11 cellular contexts compared by ENCODE assay signal in genomic region chr1:150976401-150976821, GRCh38. TPM values are rescaled to one million over a fixed set of nuclear protein-coding genes. Genes with fewer than 3 reads are reported as not detected.
DNase-seq lines count a peak whose midpoint lies in the region; ATAC-seq and TF ChIP-seq lines count a peak whose summit lies in the region.
"Had no signal": no experiment of that assay in that cellular context is flagged by ENCODE, and none has a peak within 500 bp of the region (broad histone marks: within the 10 kb centered on the region; RNA-seq: fewer than 3 reads in every experiment).

No MANE protein-coding gene starts in this region.

- H3K36me3 ChIP-seq in left ventricle myocardium inferior (no peaks in the 10 kb centered on the region), heart right ventricle (no peaks in the 10 kb centered on the region), ascending aorta (no peaks in the 10 kb centered on the region)

- DNase-seq in left ventricle myocardium inferior (no peak), heart right ventricle (no peak), ascending aorta (ENCODE audit: low spot score in 2 of 2) (no peak), AG20443 (ENCODE audit: low spot score) (no peak), NOMO-1 treated with dmso at 0.1 percent for 144 hours (lab: John Stamatoyannopoulos, UW; ENCODE audit: unreplicated experiment) (no peak)
- DNase-seq in naive thymus-derived CD8-positive, alpha-beta T cell, result no peak
- no peak for DNase-seq in activated CD4-positive, alpha-beta T cell treated with anti-CD3 and anti-CD28 coated beads for 4 hours
- DNase-seq: activated naive CD4-positive, alpha-beta T cell treated with Interleukin-2 at 50 U/mL for 16 hours; NCI-H2081 treated with DMSO at 0.1 percent for 48 hours had no signal

- intact Hi-C loops in left ventricle myocardium inferior (cut with micrococcal nuclease), result no loop called here
- intact Hi-C loops in heart right ventricle (cut with DNase I), result loop anchor here in 3 of 10 donors (5.0 to 10.0 kb wide), 3 partner anchors 99 to 352 kb away; partner anchors contain the start of genes ARNT (in 3 of the 3) and ENSA (in 1 of the 3)
- intact Hi-C loops in ascending aorta (cut with DNase I), result loop anchor here (10.0 kb wide), 2 partner anchors 282 to 422 kb away; partner anchors contain the start of gene GOLPH3L

- H3K27me3 ChIP-seq in left ventricle myocardium inferior (ENCODE audit: low read depth), result no peaks in the 10 kb centered on the region
- no peaks in the 10 kb centered on the region for H3K27me3 ChIP-seq in heart right ventricle
- no peaks in the 10 kb centered on the region for H3K27me3 ChIP-seq in ascending aorta

- H3K4me1 Mint-ChIP-seq in naive thymus-derived CD8-positive, alpha-beta T cell, result peaks cover 29 to 68% (median 63%) of the 10 kb centered on the region in 4 donors

- 90 to 93% methylated on average over 9 of the region's 9 CpGs for WGBS in heart right ventricle, 2 donors

- H3K4me1 ChIP-seq in left ventricle myocardium inferior (peaks cover 63% of the 10 kb centered on the region), heart right ventricle (peaks cover 20 to 75% (median 39%) of the 10 kb centered on the region in 9 donors), ascending aorta (peaks cover 18 to 53% of the 10 kb centered on the region in 2 donors)

- TF ChIP-seq CTCF in left ventricle myocardium inferior (IDR thresholded peaks at IDR 0.05; ENCODE audit: borderline replicate concordance) (no peak), heart right ventricle (IDR thresholded peaks at IDR 0.05) (no peak), ascending aorta (IDR thresholded peaks at IDR 0.05) (no peak)

- H3K9me3 ChIP-seq in left ventricle myocardium inferior (replicated peaks), result no peaks in the 10 kb centered on the region
- no peaks in the 10 kb centered on the region for H3K9me3 ChIP-seq in heart right ventricle
- no peaks in the 10 kb centered on the region for H3K9me3 ChIP-seq in ascending aorta

- POLR2A ChIA-PET in naive thymus-derived CD8-positive, alpha-beta T cell (lab: Charles Lee), result interaction anchor here (0.6 to 4.5 kb wide), 6 partner anchors 15 to 317 kb away, joined by 3 to 32 read pairs (median 4); partner anchors contain the start of genes MINDY1 and SETDB1

- no peak overlapping the region for H3K4me3 ChIP-seq in left ventricle myocardium inferior
- no peak overlapping the region for H3K4me3 ChIP-seq in heart right ventricle
- H3K4me3 ChIP-seq in ascending aorta, result no peak overlapping the region

- H3K27me3 Mint-ChIP-seq in naive thymus-derived CD8-positive, alpha-beta T cell, result no peaks in the 10 kb centered on the region

- H3K36me3 Mint-ChIP-seq in naive thymus-derived CD8-positive, alpha-beta T cell, result no peaks in the 10 kb centered on the region

- H3K4me3 Mint-ChIP-seq in naive thymus-derived CD8-positive, alpha-beta T cell, result peak overlapping the region; percentile 21 to 92 (median 79)

- peak overlapping the region; percentile 44 to 96 (median 91) for H3K27ac Mint-ChIP-seq in naive thymus-derived CD8-positive, alpha-beta T cell

- peak overlapping the region; percentile 73 for H3K27ac ChIP-seq in left ventricle myocardium inferior (replicated peaks)
- H3K27ac ChIP-seq in heart right ventricle, result peak overlapping the region in 5 of 10 donors; percentile 15 to 91 (median 70)
- peak overlapping the region; percentile 95 to 99 for H3K27ac ChIP-seq in ascending aorta

- no peaks in the 10 kb centered on the region for H3K9me3 Mint-ChIP-seq in naive thymus-derived CD8-positive, alpha-beta T cell

- ATAC-seq in heart right ventricle (no peak), GM18858 (IDR thresholded peaks at IDR 0.05; ENCODE audit: unreplicated experiment) (no peak)
- ATAC-seq in naive thymus-derived CD8-positive, alpha-beta T cell, result no peak

RNA-seq across cellular contexts. Expression of gene CERS2, which starts 1.8 kb away (rescaled TPM):
- total RNA-seq in left ventricle myocardium inferior (78.9 TPM), heart right ventricle (10 to 100 TPM; 56.5 to 99.4 (median 73.5) TPM), ascending aorta (114 TPM)
- 100 to 1,000 TPM in 1 of 2 donors, 10 to 100 TPM in 1; 79.2 to 104 TPM for polyA plus RNA-seq in heart right ventricle
- 100 to 1,000 TPM; 142 to 143 TPM for total RNA-seq in naive thymus-derived CD8-positive, alpha-beta T cell
- polyA plus RNA-seq in naive thymus-derived CD8-positive, alpha-beta T cell, result 100 to 1,000 TPM; 110 to 129 (median 118) TPM

RNA-seq across cellular contexts. Expression of gene ANXA9, which starts 5.7 kb away (rescaled TPM):
- 0.14 TPM for total RNA-seq in left ventricle myocardium inferior
- total RNA-seq in heart right ventricle, result under 1 TPM in 4 of 10 donors, not detected in 6; 0.15 to 0.36 (median 0.20) TPM
- under 1 TPM; 0.06 to 0.15 TPM for polyA plus RNA-seq in heart right ventricle
- total RNA-seq in ascending aorta, result not detected
- under 1 TPM in 1 of 2 experiments, not detected in 1; 0.49 TPM for total RNA-seq in naive thymus-derived CD8-positive, alpha-beta T cell
- polyA plus RNA-seq in naive thymus-derived CD8-positive, alpha-beta T cell, result under 1 TPM in 1 of 3 donors, not detected in 2; 0.10 TPM
- total RNA-seq: lung microvascular endothelial cell had no signal

RNA-seq across cellular contexts. Expression of gene MINDY1, which starts 30.3 kb away (rescaled TPM):
- total RNA-seq in left ventricle myocardium inferior (44.3 TPM), heart right ventricle (10 to 100 TPM; 40.7 to 70.6 (median 55.7) TPM), ascending aorta (9.7 TPM)
- 10 to 100 TPM in 1 of 2 donors, 1 to 10 TPM in 1; 9.8 to 18.7 TPM for polyA plus RNA-seq in heart right ventricle
- 10 to 100 TPM; 18.3 to 20.2 TPM for total RNA-seq in naive thymus-derived CD8-positive, alpha-beta T cell
- 10 to 100 TPM in 1 of 3 donors, 1 to 10 TPM in 2; 2.7 to 12.6 (median 4.9) TPM for polyA plus RNA-seq in naive thymus-derived CD8-positive, alpha-beta T cell

RNA-seq across cellular contexts. Expression of gene PRUNE1, which starts 31.8 kb away (rescaled TPM):
- 42.8 TPM for total RNA-seq in left ventricle myocardium inferior
- total RNA-seq in heart right ventricle, result 10 to 100 TPM; 37.5 to 50.1 (median 46.0) TPM
- polyA plus RNA-seq in heart right ventricle, result 10 to 100 TPM; 11.5 to 24.4 TPM
- total RNA-seq in ascending aorta, result 36.5 TPM
- total RNA-seq in naive thymus-derived CD8-positive, alpha-beta T cell, result 10 to 100 TPM; 35.7 to 37.8 TPM
- polyA plus RNA-seq in naive thymus-derived CD8-positive, alpha-beta T cell, result 10 to 100 TPM; 53.2 to 55.1 (median 54.9) TPM

RNA-seq across cellular contexts. Expression of gene SETDB1, which starts 50.2 kb away (rescaled TPM):
- 17.2 TPM for total RNA-seq in left ventricle myocardium inferior
- total RNA-seq in heart right ventricle, result 10 to 100 TPM; 14.5 to 23.8 (median 17.6) TPM
- polyA plus RNA-seq in heart right ventricle, result 10 to 100 TPM in 1 of 2 donors, 1 to 10 TPM in 1; 9.1 to 20.9 TPM
- total RNA-seq in ascending aorta, result 21.3 TPM
- 10 to 100 TPM; 82.6 to 95.2 TPM for total RNA-seq in naive thymus-derived CD8-positive, alpha-beta T cell
- polyA plus RNA-seq in naive thymus-derived CD8-positive, alpha-beta T cell, result 10 to 100 TPM in 2 of 3 donors, 1 to 10 TPM in 1; 9.9 to 17.5 (median 10.1) TPM
